Comparison of ENCODE assay signal across 14 cellular contexts in the genomic region with DNA sequence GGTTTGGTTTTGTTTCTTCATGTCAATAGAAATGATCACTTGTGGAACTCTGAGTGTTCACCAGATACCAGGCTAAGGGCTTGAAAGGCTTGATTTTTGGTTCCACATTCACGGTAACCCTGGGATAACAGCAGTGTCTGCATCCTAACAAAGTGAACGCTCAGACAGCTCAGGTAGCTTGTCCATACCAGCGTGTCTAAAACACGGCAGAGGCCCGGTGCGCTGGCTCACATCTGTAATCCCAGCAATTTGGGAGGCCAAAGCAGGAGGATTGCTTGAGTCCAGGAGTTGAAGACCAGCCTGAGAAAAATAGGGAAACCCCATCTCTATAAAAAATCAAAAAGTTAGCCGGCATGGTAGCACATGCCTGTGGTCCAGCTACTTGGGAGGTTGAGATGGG. TPM values are rescaled to one million over a fixed set of nuclear protein-coding genes. Genes with fewer than 3 reads are reported as not detected.
"Had no signal": no experiment of that assay in that cellular context is flagged by ENCODE, and none has a peak within 500 bp of the region (broad histone marks: within the 10 kb centered on the region; RNA-seq: fewer than 3 reads in every experiment).

No MANE protein-coding gene starts in this region.

- H3K27ac Mint-ChIP-seq: activated CD8-positive, alpha-beta T cell treated with anti-CD3 and anti-CD28 coated beads, Interleukin-2, amount 10 ng/mL, durations not matched to agents 7 days and 5 days; activated naive CD8-positive, alpha-beta T cell treated with anti-CD3 and anti-CD28 coated beads, Interleukin-2, amount 10 ng/mL, durations not matched to agents 7 days and 5 days; stimulated activated effector memory CD8-positive, alpha-beta T cell treated with anti-CD3 and anti-CD28 coated beads, Interleukin-12 subunit alpha, Interleukin-12 subunit beta, amount 100 ng/mL, for 72 hours had no signal

- H3K4me1 Mint-ChIP-seq: activated naive CD8-positive, alpha-beta T cell treated with anti-CD3 and anti-CD28 coated beads, Interleukin-2, amount 10 ng/mL, durations not matched to agents 7 days and 5 days; stimulated activated effector memory CD8-positive, alpha-beta T cell treated with anti-CD3 and anti-CD28 coated beads, Interleukin-12 subunit alpha, Interleukin-12 subunit beta, amount 100 ng/mL, for 72 hours had no signal

- H3K36me3 Mint-ChIP-seq: activated naive CD8-positive, alpha-beta T cell treated with anti-CD3 and anti-CD28 coated beads, Interleukin-2, amount 10 ng/mL, durations not matched to agents 7 days and 5 days; stimulated activated effector memory CD8-positive, alpha-beta T cell treated with anti-CD3 and anti-CD28 coated beads, Interleukin-12 subunit alpha, Interleukin-12 subunit beta, amount 100 ng/mL, for 72 hours had no signal

- H3K27ac ChIP-seq: foreskin keratinocyte, ovary, SK-N-MC, skin epidermis had no signal

- H3K27me3 ChIP-seq: breast epithelium, foreskin keratinocyte, ovary had no signal

- H3K9me3 Mint-ChIP-seq: activated naive CD8-positive, alpha-beta T cell treated with anti-CD3 and anti-CD28 coated beads, Interleukin-2, amount 10 ng/mL, durations not matched to agents 7 days and 5 days; neural crest cell; stimulated activated effector memory CD8-positive, alpha-beta T cell treated with anti-CD3 and anti-CD28 coated beads, Interleukin-12 subunit alpha, Interleukin-12 subunit beta, amount 100 ng/mL, for 72 hours had no signal

- H3K4me3 Mint-ChIP-seq: activated CD8-positive, alpha-beta T cell treated with anti-CD3 and anti-CD28 coated beads, Interleukin-2, amount 10 ng/mL, durations not matched to agents 7 days and 5 days; activated naive CD8-positive, alpha-beta T cell treated with anti-CD3 and anti-CD28 coated beads, Interleukin-2, amount 10 ng/mL, durations not matched to agents 7 days and 5 days; stimulated activated effector memory CD8-positive, alpha-beta T cell treated with anti-CD3 and anti-CD28 coated beads, Interleukin-12 subunit alpha, Interleukin-12 subunit beta, amount 100 ng/mL, for 72 hours had no signal

- ATAC-seq: activated CD8-positive, alpha-beta T cell treated with anti-CD3 and anti-CD28 coated beads, Interleukin-2, amount 10 ng/mL, durations not matched to agents 7 days and 5 days; foreskin keratinocyte; stimulated activated effector memory CD8-positive, alpha-beta T cell treated with anti-CD3 and anti-CD28 coated beads, Interleukin-12 subunit alpha, Interleukin-12 subunit beta, amount 100 ng/mL, for 72 hours had no signal

- DNase-seq: activated CD4-positive, alpha-beta T cell treated with anti-CD3 and anti-CD28 coated beads for 4 hours; activated CD8-positive, alpha-beta T cell treated with anti-CD3 and anti-CD28 coated beads, Interleukin-2, amount 10 ng/mL, durations not matched to agents 7 days and 5 days; activated naive CD8-positive, alpha-beta T cell treated with anti-CD3 and anti-CD28 coated beads, Interleukin-2, amount 10 ng/mL, durations not matched to agents 7 days and 5 days; activated T-cell treated with anti-CD3 and anti-CD28 coated beads, Interleukin-2, amount 50 U/mL, for 1 hour; anterior cingulate cortex; foreskin keratinocyte; T-helper 1 cell; trophoblast cell had no signal

- H3K9me3 ChIP-seq: breast epithelium, ovary had no signal

- H3K4me3 ChIP-seq: breast epithelium, ovary, SK-N-MC, skin epidermis had no signal

RNA-seq across cellular contexts. Expression of gene HTRA3, which starts 49.0 kb away (rescaled TPM):
- total RNA-seq: activated CD8-positive, alpha-beta T cell treated with anti-CD3 and anti-CD28 coated beads, Interleukin-2, amount 10 ng/mL, durations not matched to agents 7 days and 5 days; activated naive CD8-positive, alpha-beta T cell treated with anti-CD3 and anti-CD28 coated beads, Interleukin-2, amount 10 ng/mL, durations not matched to agents 7 days and 5 days; foreskin keratinocyte had no signal
- polyA plus RNA-seq: foreskin keratinocyte had no signal
